Comparison of ENCODE assay signal across 25 cellular contexts in the genomic region with DNA sequence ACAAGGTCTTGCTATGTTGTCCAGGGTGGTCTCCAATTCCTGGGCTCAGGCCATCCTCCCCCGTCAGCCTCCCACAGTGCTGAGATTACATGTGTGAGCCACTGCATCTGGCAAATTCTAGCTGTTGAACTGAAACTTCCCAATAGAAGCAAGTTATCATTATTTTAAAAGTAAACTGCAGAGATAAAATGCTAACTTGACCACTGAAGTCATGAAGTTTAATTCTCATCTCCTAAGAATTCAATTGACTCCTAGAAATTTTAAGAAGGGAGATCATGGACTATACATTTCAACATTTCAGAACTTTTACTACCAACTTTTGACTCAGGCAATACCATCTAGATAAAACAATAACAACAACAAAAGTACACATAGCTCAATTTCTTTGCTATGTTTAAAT. TPM values are rescaled to one million over a fixed set of nuclear protein-coding genes. Genes with fewer than 3 reads are reported as not detected.
DNase-seq lines count a peak whose midpoint lies in the region; ATAC-seq and TF ChIP-seq lines count a peak whose summit lies in the region.
"Had no signal": no experiment of that assay in that cellular context is flagged by ENCODE, and none has a peak within 500 bp of the region (broad histone marks: within the 10 kb centered on the region; RNA-seq: fewer than 3 reads in every experiment).

No MANE protein-coding gene starts in this region.

- H3K36me3 ChIP-seq in osteoblast (ENCODE audit: insufficient read depth, low read length), result no peaks in the 10 kb centered on the region
- H3K36me3 ChIP-seq: gastrocnemius medialis had no signal

- H3K79me2 ChIP-seq in osteoblast (ENCODE audit: insufficient read depth, low read length), result no peaks in the 10 kb centered on the region

- no peaks in the 10 kb centered on the region for H4K20me1 ChIP-seq in osteoblast (ENCODE audit: insufficient read depth, low read length)

- ATAC-seq in HG02571 (IDR thresholded peaks at IDR 0.05; ENCODE audit: unreplicated experiment) (peak; percentile 7), GM21526 (IDR thresholded peaks at IDR 0.05; ENCODE audit: low FRiP score, unreplicated experiment) (no peak)
- ATAC-seq: gastrocnemius medialis, T-cell had no signal

- DNase-seq in EH (ENCODE audit: low read depth) (peak; percentile 38), osteoblast (ENCODE audit: insufficient read length, low spot score, missing footprints) (no peak), activated gamma-delta T cell treated with Interleukin-2 at 50 U/mL for 16 hours (no peak), NCI-H526 treated with DMSO at 0.1 percent for 48 hours (lab: John Stamatoyannopoulos, UW) (no peak)
- DNase-seq: activated CD4-positive, alpha-beta T cell treated with anti-CD3 and anti-CD28 coated beads for 4 hours; activated T-cell treated with anti-CD3 and anti-CD28 coated beads, Interleukin-2, amount 50 U/mL, for 72 hours; gastrocnemius medialis; GOT3; hypothalamus; NCI-H146; NCI-H2171; NCI-H526; SHP77; substantia nigra; T-cell had no signal

- peaks cover 68% of the 10 kb centered on the region for H3K4me1 ChIP-seq in osteoblast (ENCODE audit: insufficient read depth, low read length)
- H3K4me1 ChIP-seq: gastrocnemius medialis had no signal

- H3K9me3 ChIP-seq in osteoblast (ENCODE audit: low read depth, low read length), result no peaks in the 10 kb centered on the region
- H3K9me3 ChIP-seq: gastrocnemius medialis had no signal

- H3K27ac ChIP-seq in angular gyrus (ENCODE audit: low read depth, low read length) (peak overlapping the region; percentile 10), osteoblast (ENCODE audit: low read depth, low read length) (peak overlapping the region; percentile 88)
- H3K27ac ChIP-seq: gastrocnemius medialis had no signal

- H3K4me2 ChIP-seq in osteoblast (ENCODE audit: insufficient read depth, low read length), result peak overlapping the region; percentile 21

- H3K27me3 ChIP-seq in osteoblast (ENCODE audit: insufficient read depth, low read length), result no peaks in the 10 kb centered on the region

- no peak overlapping the region for H3K4me3 ChIP-seq in osteoblast (ENCODE audit: insufficient read depth, low read length)
- H3K4me3 ChIP-seq: gastrocnemius medialis had no signal

- no peak overlapping the region for H2AFZ ChIP-seq in osteoblast (ENCODE audit: low read length)

- no peak for TF ChIP-seq CTCF in osteoblast (IDR thresholded peaks at IDR 0.05; ENCODE audit: extremely low read depth, low read depth, low read length)

RNA-seq across cellular contexts. Expression of gene EXOSC9, which starts 11.7 kb away (rescaled TPM):
- 30.8 and 31.2 TPM in 2 replicates for total RNA-seq in osteoblast

RNA-seq across cellular contexts. Expression of gene SMIM43, which starts 24.5 kb away (rescaled TPM):
- total RNA-seq in osteoblast, result 0.72 and 1.8 TPM in 2 replicates
- total RNA-seq: activated CD8-positive, alpha-beta memory T cell treated with anti-CD3 and anti-CD28 coated beads for 36 hours; activated naive CD4-positive, alpha-beta T cell treated with anti-CD3 and anti-CD28 coated beads, Interleukin-2, amount 50 U/mL, for 72 hours; activated T-cell treated with anti-CD3 and anti-CD28 coated beads, Interleukin-2, amount 50 U/mL, for 72 hours; cerebellum; epithelial cell of proximal tubule; gastrocnemius medialis; liver; mononuclear cell; progenitor cell of endocrine pancreas had no signal

RNA-seq across cellular contexts. Expression of gene CCNA2, which starts 34.2 kb away (rescaled TPM):
- total RNA-seq in osteoblast, result 8.0 and 8.7 TPM in 2 replicates
